13 cellular contexts compared by ENCODE assay signal in genomic region chr16:48526958-48527331, GRCh38.
DNase-seq lines count a peak whose midpoint lies in the region; ATAC-seq and TF ChIP-seq lines count a peak whose summit lies in the region.
"Had no signal": no experiment of that assay in that cellular context is flagged by ENCODE, and none has a peak within 500 bp of the region (broad histone marks: within the 10 kb centered on the region; RNA-seq: fewer than 3 reads in every experiment).

No MANE protein-coding gene starts in this region.

- H2BK120ac ChIP-seq in trophoblast cell (ENCODE audit: insufficient read depth, low read length, poor library complexity), result peak overlapping the region; percentile 18

- H2BK5ac ChIP-seq in trophoblast cell (ENCODE audit: low read depth, low read length, poor library complexity), result no peak overlapping the region

- no peak overlapping the region for H2AK5ac ChIP-seq in trophoblast cell (ENCODE audit: low read length)

- no peaks in the 10 kb centered on the region for H3K79me2 ChIP-seq in PC-3 (ENCODE audit: low read length)
- H3K79me2 ChIP-seq in trophoblast cell (ENCODE audit: control insufficient read depth, insufficient read depth, low read length, poor library complexity), result no peaks in the 10 kb centered on the region

- no peaks in the 10 kb centered on the region for H3K79me1 ChIP-seq in trophoblast cell (ENCODE audit: low read length)

- peak overlapping the region; percentile 31; the same call in 1 of the 2 replicates for H3K4me2 ChIP-seq in PC-3 (ENCODE audit: low read length)
- no peak overlapping the region for H3K4me2 ChIP-seq in trophoblast cell (ENCODE audit: low read length)

- POLR2A ChIA-PET in GM10248 (lab: Yijun Ruan, JAX) (no interaction called here), PC-3 (lab: Charles Lee; ENCODE audit: unreplicated experiment) (no interaction called here)

- H3K9me3 ChIP-seq in PC-3 (ENCODE audit: low read length) (no peaks in the 10 kb centered on the region), trophoblast cell (ENCODE audit: insufficient read depth, low read depth, low read length) (peaks cover 2% of the 10 kb centered on the region)

- DNase-seq in GM10248 (ENCODE audit: extremely low spot score) (no peak), PC-3 (no peak), foreskin keratinocyte (no peak), trophoblast cell (no peak), MV-4-11 (lab: John Stamatoyannopoulos, UW) (no peak)
- no peak for DNase-seq in activated CD4-positive, alpha-beta T cell treated with anti-CD3 and anti-CD28 coated beads for 1 hour
- DNase-seq: AML-193, DMS 273 treated with DMSO at 0.1 percent for 48 hours, NCI-H1436 treated with DMSO at 0.1 percent for 48 hours, NCI-H2081 treated with DMSO at 0.1 percent for 48 hours, NCI-H524 treated with DMSO at 0.1 percent for 48 hours had no signal

- H4K12ac ChIP-seq in trophoblast cell (ENCODE audit: low read depth, low read length), result no peak overlapping the region

- H3K9me2 ChIP-seq in PC-3 (replicated peaks; ENCODE audit: low read length), result no peaks in the 10 kb centered on the region

- no peak overlapping the region for H3K14ac ChIP-seq in trophoblast cell (ENCODE audit: low read length)

- WGBS in trophoblast cell (ENCODE audit: extremely low coverage, insufficient coverage, insufficient read length), result no CpG with 5 or more reads among the region's 3 CpGs

- intact Hi-C loops in PC-3 (cut with micrococcal nuclease), result loop anchor here (2.0 to 10.0 kb wide), 4 partner anchors 72 to 174 kb away; no protein-coding TSS in a partner anchor

- no peaks in the 10 kb centered on the region for H4K20me1 ChIP-seq in PC-3 (ENCODE audit: low read length)

- H3K27ac ChIP-seq in PC-3 (ENCODE audit: low read length), result no peak overlapping the region
- no peak overlapping the region for H3K27ac ChIP-seq in foreskin keratinocyte
- H3K27ac ChIP-seq in trophoblast cell (ENCODE audit: low read depth, low read length), result no peak overlapping the region

- H3K36me3 ChIP-seq in PC-3 (ENCODE audit: low read depth, low read length) (no peaks in the 10 kb centered on the region), trophoblast cell (ENCODE audit: control insufficient read depth in 1 of 2, insufficient read depth in 2 of 2, low read length in 2 of 2) (no peaks in the 10 kb centered on the region)

- H3K23ac ChIP-seq in trophoblast cell (ENCODE audit: low read length), result no peak overlapping the region

- no TSS peak for BruUV-seq in PC-3 (replicated peaks; lab: Mats Ljungman, UMichigan)

- H3K4me1 ChIP-seq in PC-3 (ENCODE audit: insufficient read depth, low read length), result peaks cover 20% of the 10 kb centered on the region
- no peaks in the 10 kb centered on the region for H3K4me1 ChIP-seq in foreskin keratinocyte
- H3K4me1 ChIP-seq in trophoblast cell (ENCODE audit: control insufficient read depth in 1 of 2, insufficient read depth in 2 of 2, low read length in 2 of 2), result peaks cover 2 to 4% of the 10 kb centered on the region in 2 experiments

- no peaks in the 10 kb centered on the region for H3F3A ChIP-seq in PC-3 (ENCODE audit: low read length, unreplicated experiment)

- H3K4me3 ChIP-seq in PC-3 (ENCODE audit: low read length), result no peak overlapping the region
- no peak overlapping the region for H3K4me3 ChIP-seq in trophoblast cell (ENCODE audit: low read depth, low read length)

- no peak overlapping the region for H3K4ac ChIP-seq in trophoblast cell (ENCODE audit: low read depth, low read length)

- H3K27me3 ChIP-seq in PC-3 (ENCODE audit: low read length) (no peaks in the 10 kb centered on the region), foreskin keratinocyte (no peaks in the 10 kb centered on the region), trophoblast cell (ENCODE audit: insufficient read depth, low read length) (no peaks in the 10 kb centered on the region)

- ATAC-seq in PC-3 (no peak), foreskin keratinocyte (peak; percentile 39), HG03097 (IDR thresholded peaks at IDR 0.05; ENCODE audit: low FRiP score, unreplicated experiment) (no peak), HG02798 (IDR thresholded peaks at IDR 0.05; ENCODE audit: poor library complexity, unreplicated experiment) (no peak)

- peak overlapping the region; percentile 38 for H4K8ac ChIP-seq in trophoblast cell (ENCODE audit: low read depth, low read length)

- H3K9ac ChIP-seq in PC-3 (ENCODE audit: low read length) (no peak overlapping the region), trophoblast cell (ENCODE audit: low read length) (no peak overlapping the region)

- peak overlapping the region; percentile 13 for H4K91ac ChIP-seq in trophoblast cell (ENCODE audit: low read depth, low read length)

- TF ChIP-seq CTCF in GM10248 (IDR thresholded peaks at IDR 0.05; ENCODE audit: control extremely low read depth, extremely low read depth, low read depth, missing control alignments), result peak; percentile 1
- no peak for TF ChIP-seq CTCF in PC-3 (conservative IDR thresholded peaks at IDR 0.05; ENCODE audit: low read depth, low read length)
- no peak for TF ChIP-seq CTCF in foreskin keratinocyte (conservative IDR thresholded peaks at IDR 0.05)

- H3K18ac ChIP-seq in trophoblast cell (ENCODE audit: low read length), result no peak overlapping the region

- H2AFZ ChIP-seq in PC-3 (ENCODE audit: low read length) (peak overlapping the region; percentile 77), trophoblast cell (ENCODE audit: insufficient read depth, low read length, poor library complexity) (no peak overlapping the region)

- no peak overlapping the region for H2BK12ac ChIP-seq in trophoblast cell (ENCODE audit: low read length)

- CTCF ChIA-PET in GM10248 (lab: Yijun Ruan, JAX) (interaction anchor here (0.7 to 3.9 kb wide), 13 partner anchors 8 to 180 kb away, joined by 3 to 15 read pairs (median 4); no protein-coding TSS in a partner anchor), PC-3 (lab: Charles Lee) (interaction anchor here (0.6 to 1.9 kb wide), 4 partner anchors 85 to 173 kb away, joined by 3 to 15 read pairs (median 4); no protein-coding TSS in a partner anchor)
